Comparison of ENCODE assay signal across 9 cellular contexts in genomic region chr3:135374571-135374970, GRCh38.
"Had no signal": no experiment of that assay in that cellular context is flagged by ENCODE, and none has a peak within 500 bp of the region (broad histone marks: within the 10 kb centered on the region; RNA-seq: fewer than 3 reads in every experiment).

No MANE protein-coding gene starts in this region.

- H3K4me1 ChIP-seq: HAP-1 had no signal

- H3K4me2 ChIP-seq: GM23338 had no signal

- H3K36me3 ChIP-seq: HAP-1 had no signal

- H3K4me3 ChIP-seq: GM23248, GM23338, HAP-1 had no signal

- DNase-seq: GM23248, GOT3, H7, H9, HCEC 1CT, HFFc6 had no signal

- H3K9me3 ChIP-seq: HAP-1 had no signal

- H3K9ac ChIP-seq: GM23248 had no signal

- H2AFZ ChIP-seq: GM23248, GM23338 had no signal

- ATAC-seq: GM23338, HCT116 had no signal

- H3K27ac ChIP-seq: GM23248 had no signal
